Comparison of ENCODE assay signal across 13 cellular contexts in the genomic region with DNA sequence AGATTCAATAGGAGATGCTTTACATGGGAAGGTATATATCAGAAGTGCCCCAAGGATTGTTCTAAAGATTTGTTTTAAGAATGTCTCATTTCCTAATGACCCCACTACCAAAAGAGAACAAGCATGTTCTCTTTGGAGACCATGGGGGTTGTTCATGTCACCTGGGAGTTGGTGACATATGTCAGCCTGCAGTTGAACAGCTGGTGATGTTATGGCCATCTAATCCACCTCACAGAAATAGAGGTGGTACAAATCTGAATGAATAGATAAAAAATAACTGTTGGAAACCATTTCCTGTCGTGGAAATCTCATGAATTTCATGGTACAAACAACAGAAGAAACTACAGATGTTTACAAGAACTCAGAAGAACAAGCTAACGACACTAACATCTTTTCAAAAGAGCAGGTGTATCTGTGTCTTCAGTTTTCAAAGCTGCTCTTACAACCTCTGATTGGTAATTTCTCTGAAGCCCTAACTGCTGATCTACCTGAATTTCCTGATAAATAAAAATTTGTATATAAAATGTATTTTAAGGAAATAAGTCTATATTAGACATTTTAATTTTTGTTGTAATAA.
DNase-seq lines count a peak whose midpoint lies in the region; ATAC-seq, FAIRE-seq and TF ChIP-seq lines count a peak whose summit lies in the region.
"Had no signal": no experiment of that assay in that cellular context is flagged by ENCODE, and none has a peak within 500 bp of the region (broad histone marks: within the 10 kb centered on the region; RNA-seq: fewer than 3 reads in every experiment).

No MANE protein-coding gene starts in this region.

- RAD21 ChIA-PET in GM12878 (lab: Charles Lee; ENCODE audit: unreplicated experiment), result no interaction called here

- DNase-seq in NCI-H1694 treated with DMSO at 0.1 percent for 48 hours (lab: John Stamatoyannopoulos, UW), result peak; percentile 40
- no peak for DNase-seq in NCI-H1694 (lab: John Stamatoyannopoulos, UW)
- peak; percentile 33 for DNase-seq in NCI-H2171 (lab: John Stamatoyannopoulos, UW)
- DNase-seq in GM12878 (ENCODE audit: low read depth, low spot score), result no peak
- no peak for DNase-seq in D341Med (ENCODE audit: low spot score)
- DNase-seq in HCEC 1CT, result no peak
- DNase-seq: Caco-2; CD8-positive, alpha-beta memory T cell; DMS 273 treated with DMSO at 0.1 percent for 48 hours; IMR-90; KG1 had no signal

- CTCF ChIA-PET in GM12878 (lab: Yijun Ruan, JAX), result interaction anchor here (1.7 kb wide), 1 partner anchor 14 kb away, joined by 4 read pairs; no protein-coding TSS in a partner anchor

- TF ChIP-seq CTCF in GM12878 (IDR thresholded peaks at IDR 0.05 in 2 of 3, conservative IDR thresholded peaks at IDR 0.05 in 1 of 3; ENCODE audit: control insufficient read depth in 2 of 3, extremely low read depth in 1 of 3, insufficient read depth in 1 of 3, low read depth in 3 of 3, low read length in 3 of 3), result no peak

- intact Hi-C loops in GM12878 (cut with micrococcal nuclease; ENCODE audit: unreplicated experiment), result no loop called here

- H3K4me1 ChIP-seq in GM12878 (ENCODE audit: control insufficient read depth, insufficient read depth, low read length), result no peaks in the 10 kb centered on the region

- H2AFZ ChIP-seq in GM12878 (ENCODE audit: control insufficient read depth, low read depth, low read length), result no peak overlapping the region

- no peak overlapping the region for H3K4me2 ChIP-seq in GM12878 (ENCODE audit: control insufficient read depth, insufficient read depth)

- no peak overlapping the region for H3K9ac ChIP-seq in GM12878 (ENCODE audit: control insufficient read depth, insufficient read depth, low read length)

- no peak for TF ChIP-seq EP300 in GM12878 (IDR thresholded peaks at IDR 0.05; ENCODE audit: borderline replicate concordance in 1 of 2, control insufficient read depth in 1 of 2, low read depth in 2 of 2, low read length in 2 of 2)

- no peak for ATAC-seq in GM12878
- no peak for ATAC-seq in HG02678 (IDR thresholded peaks at IDR 0.05; ENCODE audit: unreplicated experiment)

- H3K27ac ChIP-seq in GM12878 (ENCODE audit: control insufficient read depth, insufficient read depth), result no peak overlapping the region
- H3K27ac ChIP-seq: 22Rv1 had no signal

- TF ChIP-seq POLR2A in GM12878 (IDR thresholded peaks at IDR 0.05; ENCODE audit: low read depth, low read length), result no peak

- POLR2A ChIA-PET in GM12878 (lab: Charles Lee), result no interaction called here

- in situ Hi-C loops in GM12878 (cut with MboI), result no loop called here

- WGBS in GM12878 (ENCODE audit: insufficient coverage, insufficient replicate concordance, low lambda C conversion rate, missing lambda C conversion rate), result 0% methylated on average over 2 of the region's 2 CpGs

- no TSS peak for BruUV-seq in GM12878 (replicated peaks; lab: Mats Ljungman, UMichigan)

- H3K9me3 ChIP-seq in GM12878 (replicated peaks; ENCODE audit: control insufficient read depth, insufficient read depth, low read length), result no peaks in the 10 kb centered on the region

- H3K4me3 ChIP-seq in GM12878, result no peak overlapping the region

- peak; percentile 38 for FAIRE-seq in GM12878 (lab: Jason Lieb, UNC)

- H3K36me3 ChIP-seq in GM12878 (ENCODE audit: control insufficient read depth in 2 of 2, insufficient read depth in 2 of 2, low read length in 1 of 2), result no peaks in the 10 kb centered on the region

- no peaks in the 10 kb centered on the region for H3K27me3 ChIP-seq in GM12878 (replicated peaks in 1 of 2; ENCODE audit: control insufficient read depth in 2 of 2, insufficient read depth in 2 of 2, low read length in 1 of 2)

- H4K20me1 ChIP-seq in GM12878 (ENCODE audit: control insufficient read depth, insufficient read depth), result no peaks in the 10 kb centered on the region

- SMC1A ChIA-PET in GM12878 (lab: Charles Lee; ENCODE audit: uncharacterized antibody, unreplicated experiment), result interaction anchor here (1.1 to 2.0 kb wide), 2 partner anchors 13 to 16 kb away, joined by 4 read pairs; no protein-coding TSS in a partner anchor

- H3K79me2 ChIP-seq in GM12878 (ENCODE audit: control insufficient read depth, insufficient read depth, low read length), result no peaks in the 10 kb centered on the region

- TF ChIP-seq RAD21 in GM12878 (IDR thresholded peaks at IDR 0.05; ENCODE audit: insufficient read depth, low read depth, low read length), result no peak

TF ChIP-seq in GM12878, 131 proteins besides CTCF, POLR2A, EP300 and RAD21:
- TF ChIP-seq CHD2 (IDR thresholded peaks at IDR 0.05; ENCODE audit: borderline replicate concordance, low read depth, low read length) (no peak), SIX5 (IDR thresholded peaks at IDR 0.05; ENCODE audit: low read depth, low read length, severe bottlenecking) (no peak), CBX3 (IDR thresholded peaks at IDR 0.05; ENCODE audit: borderline replicate concordance, low read depth) (no peak), BHLHE40 (IDR thresholded peaks at IDR 0.05; ENCODE audit: borderline replicate concordance in 1 of 2, low read depth in 2 of 2, low read length in 1 of 2) (no peak), HDAC6 (IDR thresholded peaks at IDR 0.05; ENCODE audit: unreplicated experiment) (no peak), STAT3 (IDR thresholded peaks at IDR 0.05; ENCODE audit: low read depth, low read length) (no peak), KAT2A (conservative IDR thresholded peaks at IDR 0.05; ENCODE audit: control insufficient read depth, low read depth, low read length) (no peak)
- TF ChIP-seq, protein P1, sequence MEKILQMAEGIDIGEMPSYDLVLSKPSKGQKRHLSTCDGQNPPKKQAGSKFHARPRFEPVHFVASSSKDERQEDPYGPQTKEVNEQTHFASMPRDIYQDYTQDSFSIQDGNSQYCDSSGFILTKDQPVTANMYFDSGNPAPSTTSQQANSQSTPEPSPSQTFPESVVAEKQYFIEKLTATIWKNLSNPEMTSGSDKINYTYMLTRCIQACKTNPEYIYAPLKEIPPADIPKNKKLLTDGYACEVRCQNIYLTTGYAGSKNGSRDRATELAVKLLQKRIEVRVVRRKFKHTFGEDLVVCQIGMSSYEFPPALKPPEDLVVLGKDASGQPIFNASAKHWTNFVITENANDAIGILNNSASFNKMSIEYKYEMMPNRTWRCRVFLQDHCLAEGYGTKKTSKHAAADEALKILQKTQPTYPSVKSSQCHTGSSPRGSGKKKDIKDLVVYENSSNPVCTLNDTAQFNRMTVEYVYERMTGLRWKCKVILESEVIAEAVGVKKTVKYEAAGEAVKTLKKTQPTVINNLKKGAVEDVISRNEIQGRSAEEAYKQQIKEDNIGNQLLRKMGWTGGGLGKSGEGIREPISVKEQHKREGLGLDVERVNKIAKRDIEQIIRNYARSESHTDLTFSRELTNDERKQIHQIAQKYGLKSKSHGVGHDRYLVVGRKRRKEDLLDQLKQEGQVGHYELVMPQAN (conservative IDR thresholded peaks at IDR 0.05), result no peak
- TF ChIP-seq, protein P2, sequence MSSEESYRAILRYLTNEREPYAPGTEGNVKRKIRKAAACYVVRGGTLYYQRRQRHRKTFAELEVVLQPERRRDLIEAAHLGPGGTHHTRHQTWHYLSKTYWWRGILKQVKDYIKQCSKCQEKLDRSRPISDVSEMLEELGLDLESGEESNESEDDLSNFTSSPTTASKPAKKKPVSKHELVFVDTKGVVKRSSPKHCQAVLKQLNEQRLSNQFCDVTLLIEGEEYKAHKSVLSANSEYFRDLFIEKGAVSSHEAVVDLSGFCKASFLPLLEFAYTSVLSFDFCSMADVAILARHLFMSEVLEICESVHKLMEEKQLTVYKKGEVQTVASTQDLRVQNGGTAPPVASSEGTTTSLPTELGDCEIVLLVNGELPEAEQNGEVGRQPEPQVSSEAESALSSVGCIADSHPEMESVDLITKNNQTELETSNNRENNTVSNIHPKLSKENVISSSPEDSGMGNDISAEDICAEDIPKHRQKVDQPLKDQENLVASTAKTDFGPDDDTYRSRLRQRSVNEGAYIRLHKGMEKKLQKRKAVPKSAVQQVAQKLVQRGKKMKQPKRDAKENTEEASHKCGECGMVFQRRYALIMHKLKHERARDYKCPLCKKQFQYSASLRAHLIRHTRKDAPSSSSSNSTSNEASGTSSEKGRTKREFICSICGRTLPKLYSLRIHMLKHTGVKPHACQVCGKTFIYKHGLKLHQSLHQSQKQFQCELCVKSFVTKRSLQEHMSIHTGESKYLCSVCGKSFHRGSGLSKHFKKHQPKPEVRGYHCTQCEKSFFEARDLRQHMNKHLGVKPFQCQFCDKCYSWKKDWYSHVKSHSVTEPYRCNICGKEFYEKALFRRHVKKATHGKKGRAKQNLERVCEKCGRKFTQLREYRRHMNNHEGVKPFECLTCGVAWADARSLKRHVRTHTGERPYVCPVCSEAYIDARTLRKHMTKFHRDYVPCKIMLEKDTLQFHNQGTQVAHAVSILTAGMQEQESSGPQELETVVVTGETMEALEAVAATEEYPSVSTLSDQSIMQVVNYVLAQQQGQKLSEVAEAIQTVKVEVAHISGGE (CRISPR knock-in tag; IDR thresholded peaks at IDR 0.05), result no peak
- TF ChIP-seq, protein P3, sequence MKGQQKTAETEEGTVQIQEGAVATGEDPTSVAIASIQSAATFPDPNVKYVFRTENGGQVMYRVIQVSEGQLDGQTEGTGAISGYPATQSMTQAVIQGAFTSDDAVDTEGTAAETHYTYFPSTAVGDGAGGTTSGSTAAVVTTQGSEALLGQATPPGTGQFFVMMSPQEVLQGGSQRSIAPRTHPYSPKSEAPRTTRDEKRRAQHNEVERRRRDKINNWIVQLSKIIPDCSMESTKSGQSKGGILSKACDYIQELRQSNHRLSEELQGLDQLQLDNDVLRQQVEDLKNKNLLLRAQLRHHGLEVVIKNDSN (IDR thresholded peaks at IDR 0.05; ENCODE audit: borderline replicate concordance, extremely low read length, insufficient read depth, low read depth, low read length), result no peak
- TF ChIP-seq, protein P4, sequence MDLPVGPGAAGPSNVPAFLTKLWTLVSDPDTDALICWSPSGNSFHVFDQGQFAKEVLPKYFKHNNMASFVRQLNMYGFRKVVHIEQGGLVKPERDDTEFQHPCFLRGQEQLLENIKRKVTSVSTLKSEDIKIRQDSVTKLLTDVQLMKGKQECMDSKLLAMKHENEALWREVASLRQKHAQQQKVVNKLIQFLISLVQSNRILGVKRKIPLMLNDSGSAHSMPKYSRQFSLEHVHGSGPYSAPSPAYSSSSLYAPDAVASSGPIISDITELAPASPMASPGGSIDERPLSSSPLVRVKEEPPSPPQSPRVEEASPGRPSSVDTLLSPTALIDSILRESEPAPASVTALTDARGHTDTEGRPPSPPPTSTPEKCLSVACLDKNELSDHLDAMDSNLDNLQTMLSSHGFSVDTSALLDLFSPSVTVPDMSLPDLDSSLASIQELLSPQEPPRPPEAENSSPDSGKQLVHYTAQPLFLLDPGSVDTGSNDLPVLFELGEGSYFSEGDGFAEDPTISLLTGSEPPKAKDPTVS (IDR thresholded peaks at IDR 0.05; ENCODE audit: low read depth, low read length), result no peak

Comparison
In these comparisons a context has a peak if more than half of its experiments do, and no peak if none do; other contexts are left out.
1. DNase-seq: peak in NCI-H1694 treated with DMSO at 0.1 percent for 48 hours (single experiment) and NCI-H2171 (single experiment); none in NCI-H1694 (single experiment), GM12878 (single experiment), D341Med (single experiment) and HCEC 1CT (single experiment).